Comparison of ENCODE assay signal across 7 cellular contexts in genomic region chr13:46389985-46390384, GRCh38. TPM values are rescaled to one million over a fixed set of nuclear protein-coding genes. Genes with fewer than 3 reads are reported as not detected.
DNase-seq lines count a peak whose midpoint lies in the region; ATAC-seq and TF ChIP-seq lines count a peak whose summit lies in the region.

No MANE protein-coding gene starts in this region.

- H2AFZ ChIP-seq in PC-3 (ENCODE audit: low read length), result no peak overlapping the region

- intact Hi-C loops in PC-3 (cut with micrococcal nuclease) (no loop called here), sigmoid colon (cut with DNase I) (no loop called here)

- no peaks in the 10 kb centered on the region for H3K4me1 ChIP-seq in PC-3 (ENCODE audit: insufficient read depth, low read length)
- peaks cover 0 to 11% (median 4%) of the 10 kb centered on the region in 4 donors for H3K4me1 ChIP-seq in sigmoid colon
- peaks cover 3% of the 10 kb centered on the region for H3K4me1 ChIP-seq in foreskin keratinocyte

- no peak overlapping the region for H3K4me3 ChIP-seq in PC-3 (ENCODE audit: low read length)
- H3K4me3 ChIP-seq in sigmoid colon, result no peak overlapping the region

- H3K27ac ChIP-seq in PC-3 (ENCODE audit: low read length) (no peak overlapping the region), sigmoid colon (peak overlapping the region; percentile 4 to 58 (median 42)), foreskin keratinocyte (no peak overlapping the region)

- CTCF ChIA-PET in PC-3 (lab: Charles Lee), result no interaction called here

- WGBS in sigmoid colon, 2 donors, result 4 to 17% methylated on average over 2 of the region's 2 CpGs

- no peaks in the 10 kb centered on the region for H3K9me2 ChIP-seq in PC-3 (replicated peaks; ENCODE audit: low read length)

- TF ChIP-seq CTCF in PC-3 (conservative IDR thresholded peaks at IDR 0.05; ENCODE audit: low read depth, low read length) (no peak), sigmoid colon (IDR thresholded peaks at IDR 0.05) (no peak), foreskin keratinocyte (conservative IDR thresholded peaks at IDR 0.05) (no peak)

- peak; percentile 13 for DNase-seq in PC-3
- DNase-seq in germinal center (ENCODE audit: low spot score), result peak; percentile 54
- DNase-seq in sigmoid colon, result peak; percentile 70
- DNase-seq in NCI-H226, result no peak
- no peak for DNase-seq in foreskin keratinocyte

- ATAC-seq in GM18909 (IDR thresholded peaks at IDR 0.05; ENCODE audit: poor library complexity, unreplicated experiment), result peak; percentile 62
- ATAC-seq in HG02870 (IDR thresholded peaks at IDR 0.05; ENCODE audit: unreplicated experiment), result peak; percentile 37
- ATAC-seq in PC-3, result no peak; the same call in 1 of the 2 replicates
- ATAC-seq in foreskin keratinocyte, result no peak

- H3K36me3 ChIP-seq in PC-3 (ENCODE audit: low read depth, low read length) (no peaks in the 10 kb centered on the region), sigmoid colon (no peaks in the 10 kb centered on the region)

- no peaks in the 10 kb centered on the region for H3K9me3 ChIP-seq in PC-3 (ENCODE audit: low read length)
- H3K9me3 ChIP-seq in sigmoid colon, result no peaks in the 10 kb centered on the region

- BruUV-seq in PC-3 (replicated peaks; lab: Mats Ljungman, UMichigan), result no TSS peak

- H3K4me2 ChIP-seq in PC-3 (ENCODE audit: low read length), result no peak overlapping the region

- H3K9ac ChIP-seq in PC-3 (ENCODE audit: low read length), result no peak overlapping the region

- POLR2A ChIA-PET in PC-3 (lab: Charles Lee; ENCODE audit: unreplicated experiment), result interaction anchor here (0.6 kb wide), 1 partner anchor 31 kb away, joined by 19 read pairs; no protein-coding TSS in a partner anchor

- H4K20me1 ChIP-seq in PC-3 (ENCODE audit: low read length), result no peaks in the 10 kb centered on the region

- no peak for TF ChIP-seq EP300 in sigmoid colon (IDR thresholded peaks at IDR 0.05)

- H3K79me2 ChIP-seq in PC-3 (ENCODE audit: low read length), result no peaks in the 10 kb centered on the region

- H3F3A ChIP-seq in PC-3 (ENCODE audit: low read length, unreplicated experiment), result no peaks in the 10 kb centered on the region

- no peak for TF ChIP-seq POLR2A in sigmoid colon (IDR thresholded peaks at IDR 0.05)

- no peaks in the 10 kb centered on the region for H3K27me3 ChIP-seq in PC-3 (ENCODE audit: low read length)
- H3K27me3 ChIP-seq in sigmoid colon, result peaks cover 4 to 36% (median 18%) of the 10 kb centered on the region in 3 donors
- H3K27me3 ChIP-seq in foreskin keratinocyte, result peaks cover 46% of the 10 kb centered on the region

RNA-seq across cellular contexts. Expression of gene RUBCNL, which starts 2.9 kb away (rescaled TPM):
- 0.17 TPM in 1 of 2 replicates, not detected in the other for total RNA-seq in PC-3 (2014; rRNA removed)
- total RNA-seq in sigmoid colon, result 1 to 10 TPM; 1.4 to 2.9 (median 2.2) TPM
- 10 to 100 TPM in 1 of 3 donors, 1 to 10 TPM in 2; 7.6 to 26.9 (median 9.0) TPM for polyA plus RNA-seq in sigmoid colon
- total RNA-seq in foreskin keratinocyte, result 0.10 TPM in 1 of 2 replicates, not detected in the other
- polyA plus RNA-seq in foreskin keratinocyte, result 0.08 TPM in 1 of 2 replicates, not detected in the other

Comparison
In these comparisons a context has a peak if more than half of its experiments do, and no peak if none do; other contexts are left out.
1. ATAC-seq: peak in GM18909 (single experiment) and HG02870 (single experiment); none in PC-3 (single experiment) and foreskin keratinocyte (single experiment).
2. DNase-seq: peak in PC-3 (single experiment), germinal center (single experiment) and sigmoid colon (single experiment); none in NCI-H226 (single experiment) and foreskin keratinocyte (0 of 2).
3. H3K27ac ChIP-seq: peak in sigmoid colon (4 of 4); none in PC-3 (single experiment) and foreskin keratinocyte (single experiment).